11 cellular contexts compared by ENCODE assay signal in the genomic region with DNA sequence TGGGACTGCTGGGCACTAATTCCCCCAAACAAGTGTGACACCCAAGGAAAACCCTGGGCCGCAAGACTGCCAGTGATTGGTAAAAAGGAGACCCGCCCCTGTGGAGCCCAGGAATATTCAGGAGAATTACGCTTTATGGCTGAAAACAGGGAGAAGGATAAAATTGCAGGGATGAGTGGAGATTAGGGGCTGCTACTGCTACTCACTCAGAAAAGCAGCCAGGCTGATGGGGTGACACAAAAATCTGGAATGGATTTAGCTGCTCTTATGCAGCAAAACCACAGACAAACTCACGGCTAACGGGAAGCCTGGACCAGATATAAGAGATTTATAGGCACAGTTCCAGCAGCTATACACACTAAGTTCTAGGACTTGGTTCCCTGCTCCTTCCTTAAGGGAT. TPM values are rescaled to one million over a fixed set of nuclear protein-coding genes. Genes with fewer than 3 reads are reported as not detected.
A peak's percentile ranks its signal among the peaks of the same experiment; 100 is the strongest.
DNase-seq lines count a peak whose midpoint lies in the region; ATAC-seq and TF ChIP-seq lines count a peak whose summit lies in the region.
"Had no signal": no experiment of that assay in that cellular context is flagged by ENCODE, and none has a peak within 500 bp of the region (broad histone marks: within the 10 kb centered on the region; RNA-seq: fewer than 3 reads in every experiment).

No MANE protein-coding gene starts in this region.

- no peaks in the 10 kb centered on the region for H3K9me3 Mint-ChIP-seq in nephron progenitor cell
- no peaks in the 10 kb centered on the region for H3K9me3 Mint-ChIP-seq in CD8-positive, alpha-beta memory T cell
- no peaks in the 10 kb centered on the region for H3K9me3 Mint-ChIP-seq in stimulated activated effector memory CD8-positive, alpha-beta T cell treated with anti-CD3 and anti-CD28 coated beads, Interleukin-12 subunit alpha, Interleukin-12 subunit beta, amount 100 ng/mL, for 72 hours

- H3K27me3 Mint-ChIP-seq in nephron progenitor cell (ENCODE audit: low read depth, poor library complexity) = peaks cover 36% of the 10 kb centered on the region
- H3K27me3 Mint-ChIP-seq in CD8-positive, alpha-beta memory T cell = peaks cover 17 to 49% of the 10 kb centered on the region in 2 donors

- POLR2A ChIA-PET in CD8-positive, alpha-beta memory T cell (lab: Charles Lee) = no interaction called here

- peaks cover 36% of the 10 kb centered on the region for H3K4me1 Mint-ChIP-seq in nephron progenitor cell
- peaks cover 15 to 34% (median 26%) of the 10 kb centered on the region in 3 donors for H3K4me1 Mint-ChIP-seq in CD8-positive, alpha-beta memory T cell
- H3K4me1 Mint-ChIP-seq in stimulated activated effector memory CD8-positive, alpha-beta T cell treated with anti-CD3 and anti-CD28 coated beads, Interleukin-12 subunit alpha, Interleukin-12 subunit beta, amount 100 ng/mL, for 72 hours = peaks cover 16% of the 10 kb centered on the region

- DNase-seq in Daoy (ENCODE audit: low read depth) (peak; percentile 32), NCI-H187 treated with DMSO at 0.1 percent for 48 hours (lab: John Stamatoyannopoulos, UW) (peak; percentile 37), astrocyte of the cerebellum (ENCODE audit: low read depth) (peak; percentile 67), nephron progenitor cell (no peak), Kasumi-1 (lab: John Stamatoyannopoulos, UW) (no peak), T-helper 2 cell (no peak)
- DNase-seq in CD8-positive, alpha-beta memory T cell = no peak
- DNase-seq in stimulated activated effector memory CD8-positive, alpha-beta T cell treated with anti-CD3 and anti-CD28 coated beads, Interleukin-12 subunit alpha, Interleukin-12 subunit beta, amount 100 ng/mL, for 72 hours (ENCODE audit: low spot score in 2 of 2) = no peak
- DNase-seq: foreskin melanocyte, mammary epithelial cell had no signal

- H3K4me1 ChIP-seq in CD8-positive, alpha-beta memory T cell (ENCODE audit: insufficient read depth, low read length) = peaks cover 10% of the 10 kb centered on the region

- no peak overlapping the region for H3K27ac Mint-ChIP-seq in nephron progenitor cell
- no peak overlapping the region for H3K27ac Mint-ChIP-seq in CD8-positive, alpha-beta memory T cell
- no peak overlapping the region for H3K27ac Mint-ChIP-seq in stimulated activated effector memory CD8-positive, alpha-beta T cell treated with anti-CD3 and anti-CD28 coated beads, Interleukin-12 subunit alpha, Interleukin-12 subunit beta, amount 100 ng/mL, for 72 hours

- H3K36me3 ChIP-seq in CD8-positive, alpha-beta memory T cell (ENCODE audit: insufficient read depth, low read length) = no peaks in the 10 kb centered on the region

- no peaks in the 10 kb centered on the region for H3K36me3 Mint-ChIP-seq in nephron progenitor cell (ENCODE audit: low read depth)
- H3K36me3 Mint-ChIP-seq in CD8-positive, alpha-beta memory T cell = peaks cover 0 to 5% (median 4%) of the 10 kb centered on the region in 3 donors
- peaks cover 17% of the 10 kb centered on the region for H3K36me3 Mint-ChIP-seq in stimulated activated effector memory CD8-positive, alpha-beta T cell treated with anti-CD3 and anti-CD28 coated beads, Interleukin-12 subunit alpha, Interleukin-12 subunit beta, amount 100 ng/mL, for 72 hours

- peaks cover 7% of the 10 kb centered on the region for H3K27me3 ChIP-seq in CD8-positive, alpha-beta memory T cell (ENCODE audit: insufficient read depth, low read length, poor library complexity, severe bottlenecking)

- H3K4me3 Mint-ChIP-seq in nephron progenitor cell = peak overlapping the region; percentile 15
- no peak overlapping the region for H3K4me3 Mint-ChIP-seq in CD8-positive, alpha-beta memory T cell
- no peak overlapping the region for H3K4me3 Mint-ChIP-seq in stimulated activated effector memory CD8-positive, alpha-beta T cell treated with anti-CD3 and anti-CD28 coated beads, Interleukin-12 subunit alpha, Interleukin-12 subunit beta, amount 100 ng/mL, for 72 hours

- in situ Hi-C loops in astrocyte of the cerebellum (cut with HindIII; ENCODE audit: low sequenced_read_pairs) = no loop called here

- H3K27ac ChIP-seq in CD8-positive, alpha-beta memory T cell (ENCODE audit: low read depth, low read length) = no peak overlapping the region

- ATAC-seq in stimulated activated effector memory CD8-positive, alpha-beta T cell treated with anti-CD3 and anti-CD28 coated beads, Interleukin-12 subunit alpha, Interleukin-12 subunit beta, amount 100 ng/mL, for 72 hours = no peak
- ATAC-seq: HCT116 had no signal

- TF ChIP-seq CTCF in astrocyte of the cerebellum (IDR thresholded peaks at IDR 0.05; ENCODE audit: low read depth, low read length, missing control alignments) (no peak), nephron progenitor cell (IDR thresholded peaks at IDR 0.05) (no peak)

- no peaks in the 10 kb centered on the region for H3K9me3 ChIP-seq in CD8-positive, alpha-beta memory T cell (ENCODE audit: low read length)

- CTCF ChIA-PET in CD8-positive, alpha-beta memory T cell (lab: Charles Lee) = no interaction called here

- H3K4me3 ChIP-seq in astrocyte of the cerebellum (ENCODE audit: low read depth, low read length) = no peak overlapping the region
- H3K4me3 ChIP-seq in CD8-positive, alpha-beta memory T cell (ENCODE audit: low read length) = no peak overlapping the region

RNA-seq across cellular contexts. Expression of a gene that starts 4.4 kb away (rescaled TPM):
- total RNA-seq in Daoy (2014; rRNA removed; shearing (Covaris generic)) = 37.2 and 54.6 TPM in 2 replicates
- 10 to 100 TPM; 16.7 to 17.1 TPM for total RNA-seq in CD8-positive, alpha-beta memory T cell
- 33.4 TPM for polyA plus RNA-seq in CD8-positive, alpha-beta memory T cell

RNA-seq across cellular contexts. Expression of a gene that starts 42.5 kb away (rescaled TPM):
- total RNA-seq in Daoy (2014; rRNA removed; shearing (Covaris generic)) = 246 and 312 TPM in 2 replicates
- 10 to 100 TPM; 25.2 to 28.0 TPM for total RNA-seq in CD8-positive, alpha-beta memory T cell
- 40.4 TPM for polyA plus RNA-seq in CD8-positive, alpha-beta memory T cell

Comparison
In these comparisons a context has a peak if more than half of its experiments do, and no peak if none do; other contexts are left out.
1. DNase-seq: peak in Daoy (single experiment), NCI-H187 treated with DMSO at 0.1 percent for 48 hours (single experiment) and astrocyte of the cerebellum (single experiment); none in nephron progenitor cell (single experiment), Kasumi-1 (0 of 2), T-helper 2 cell (0 of 5), CD8-positive, alpha-beta memory T cell (0 of 5) and stimulated activated effector memory CD8-positive, alpha-beta T cell treated with anti-CD3 and anti-CD28 coated beads, Interleukin-12 subunit alpha, Interleukin-12 subunit beta, amount 100 ng/mL, for 72 hours (0 of 2).